2 cellular contexts compared by ENCODE assay signal in genomic region chr19:35628565-35629331, GRCh38.
TF ChIP-seq lines count a peak whose summit lies in the region.

Gene RBM42, plus strand, starts transcription at chr19:35629036. Its CDS starts 118 bp downstream, at chr19:35629154.

TF ChIP-seq in IMR-90, 13 proteins besides CTCF, POLR2A, EP300 and RAD21 (continued from another document):
- TF ChIP-seq RCOR1 (IDR thresholded peaks at IDR 0.05; ENCODE audit: insufficient replicate concordance, low read length): no peak
- TF ChIP-seq FOS (IDR thresholded peaks at IDR 0.05; ENCODE audit: low read depth, low read length): peak; percentile 83
- no peak; the same call in 1 of the 2 replicates for TF ChIP-seq ELK1 (IDR thresholded peaks at IDR 0.05; ENCODE audit: borderline replicate concordance, low read depth, low read length)
- TF ChIP-seq NFE2L2 (IDR thresholded peaks at IDR 0.05; ENCODE audit: low read depth, low read length): peak; percentile 48
- TF ChIP-seq USF2 (IDR thresholded peaks at IDR 0.05; ENCODE audit: low read depth, low read length): no peak; the same call in 1 of the 2 replicates
- TF ChIP-seq MAFK (IDR thresholded peaks at IDR 0.05; ENCODE audit: low read depth, low read length): no peak
- TF ChIP-seq SMC3 (IDR thresholded peaks at IDR 0.05; ENCODE audit: low read depth, low read length): no peak
- no peak for TF ChIP-seq CHD1 (IDR thresholded peaks at IDR 0.05; ENCODE audit: low read depth, low read length)
- TF ChIP-seq CEBPB (IDR thresholded peaks at IDR 0.05; ENCODE audit: low read depth, low read length): 0 out of 2 replicates have a peak, but pooled peaks have one; percentile 4

TF ChIP-seq in endothelial cell of umbilical vein, 7 proteins besides CTCF, POLR2A, EP300 and RAD21 (continued from another document):
- TF ChIP-seq MAX (IDR thresholded peaks at IDR 0.05; ENCODE audit: insufficient read depth, insufficient read length) (no peak), MYC (IDR thresholded peaks at IDR 0.05; ENCODE audit: low read depth, low read length) (no peak)
